23 cellular contexts compared by ENCODE assay signal in the genomic region with DNA sequence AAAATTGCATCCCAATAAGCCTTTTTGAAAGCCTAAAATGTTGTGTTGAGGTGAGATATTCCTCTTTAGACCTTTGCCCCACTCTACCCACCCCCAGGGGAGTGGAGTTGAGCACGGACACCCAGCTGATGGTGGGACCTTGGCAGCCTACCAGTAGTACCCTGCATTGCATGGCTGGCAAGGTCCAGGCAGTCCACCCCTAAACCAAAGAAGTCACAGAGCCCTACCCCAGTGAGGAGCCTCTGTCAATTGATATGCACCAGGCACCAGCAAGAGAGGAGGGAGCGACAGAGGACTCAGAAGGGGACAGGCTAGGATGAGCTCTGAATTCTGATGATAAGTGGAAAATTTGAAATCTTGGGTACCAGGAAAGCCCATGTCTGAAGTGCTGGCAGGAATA. TPM values are rescaled to one million over a fixed set of nuclear protein-coding genes. Genes with fewer than 3 reads are reported as not detected.
A peak's percentile ranks its signal among the peaks of the same experiment; 100 is the strongest.
DNase-seq lines count a peak whose midpoint lies in the region; ATAC-seq and TF ChIP-seq lines count a peak whose summit lies in the region.
"Had no signal": no experiment of that assay in that cellular context is flagged by ENCODE, and none has a peak within 500 bp of the region (broad histone marks: within the 10 kb centered on the region; RNA-seq: fewer than 3 reads in every experiment).

No MANE protein-coding gene starts in this region.

- no peak for DNase-seq in MCF 10A (ENCODE audit: unreplicated experiment)
- DNase-seq in breast epithelium (ENCODE audit: low spot score in 2 of 2): no peak
- DNase-seq in coronary artery (ENCODE audit: low spot score): peak; percentile 67
- peak; percentile 37 for DNase-seq in islet precursor cell
- DNase-seq in sciatic nerve (ENCODE audit: low spot score): peak; percentile 27
- no peak for DNase-seq in HFFc6
- no peak for DNase-seq in UCSD-AML1 (lab: John Stamatoyannopoulos, UW; ENCODE audit: unreplicated experiment)
- no peak for DNase-seq in GM10248 (ENCODE audit: extremely low spot score)
- DNase-seq: CD4-positive, CD25-positive, alpha-beta regulatory T cell; DMS 273 treated with DMSO at 0.1 percent for 48 hours; DMS79; EL; GDM1; H9 had no signal

- POLR2A ChIA-PET in MCF 10A (lab: Yijun Ruan, JAX): no interaction called here
- POLR2A ChIA-PET in GM10248 (lab: Yijun Ruan, JAX): no interaction called here

- no TSS peak for BruUV-seq in MCF 10A (replicated peaks; lab: Mats Ljungman, UMichigan)

- H3K36me3 ChIP-seq in breast epithelium: no peaks in the 10 kb centered on the region
- H3K36me3 ChIP-seq: BLaER1 had no signal

- ATAC-seq in sciatic nerve: no peak
- ATAC-seq: CD8-positive, alpha-beta T cell; GM23338; HCT116 had no signal

- H3K36me3 Mint-ChIP-seq in MCF 10A (ENCODE audit: insufficient read depth, unreplicated experiment) (no peaks in the 10 kb centered on the region), HFFc6 (ENCODE audit: low read depth) (no peaks in the 10 kb centered on the region)
- H3K36me3 Mint-ChIP-seq: CD4-positive, CD25-positive, alpha-beta regulatory T cell; CD8-positive, alpha-beta T cell had no signal

- H3K4me1 Mint-ChIP-seq in MCF 10A (ENCODE audit: insufficient read depth, unreplicated experiment) (no peaks in the 10 kb centered on the region), HFFc6 (ENCODE audit: low read depth) (no peaks in the 10 kb centered on the region)
- H3K4me1 Mint-ChIP-seq: B cell; CD4-positive, CD25-positive, alpha-beta regulatory T cell; GM23338 had no signal

- CTCF ChIA-PET in MCF 10A (lab: Yijun Ruan, JAX): no interaction called here
- CTCF ChIA-PET in GM10248 (lab: Yijun Ruan, JAX): interaction anchor here (0.6 to 0.7 kb wide), 2 partner anchors 36 to 99 kb away, joined by 3 read pairs; no protein-coding TSS in a partner anchor

- H3K27ac Mint-ChIP-seq in MCF 10A (ENCODE audit: low read depth, unreplicated experiment) (peak overlapping the region; percentile 72), HFFc6 (no peak overlapping the region)
- H3K27ac Mint-ChIP-seq: B cell; CD4-positive, CD25-positive, alpha-beta regulatory T cell; CD8-positive, alpha-beta T cell; GM23338; H9 had no signal

- no peak for TF ChIP-seq CTCF in MCF 10A (IDR thresholded peaks at IDR 0.05; ENCODE audit: unreplicated experiment)
- no peak for TF ChIP-seq CTCF in breast epithelium (IDR thresholded peaks at IDR 0.05)
- no peak for TF ChIP-seq CTCF in coronary artery (IDR thresholded peaks at IDR 0.05)
- no peak for TF ChIP-seq CTCF in HFFc6 (IDR thresholded peaks at IDR 0.05)
- TF ChIP-seq CTCF in GM10248 (IDR thresholded peaks at IDR 0.05; ENCODE audit: control extremely low read depth, extremely low read depth, low read depth, missing control alignments): no peak

- no peak for TF ChIP-seq POLR2A in breast epithelium (IDR thresholded peaks at IDR 0.05)

- H3K27me3 Mint-ChIP-seq in MCF 10A (ENCODE audit: insufficient read depth, unreplicated experiment): peaks cover 15% of the 10 kb centered on the region
- H3K27me3 Mint-ChIP-seq in HFFc6 (ENCODE audit: insufficient read depth): no peaks in the 10 kb centered on the region; the same call in none of the 2 replicates
- H3K27me3 Mint-ChIP-seq: CD4-positive, CD25-positive, alpha-beta regulatory T cell had no signal

- peaks cover 0 to 10% of the 10 kb centered on the region in 2 donors for H3K9me3 ChIP-seq in breast epithelium
- H3K9me3 ChIP-seq: BLaER1, Caco-2 had no signal

- intact Hi-C loops in MCF 10A (cut with micrococcal nuclease): no loop called here
- intact Hi-C loops in breast epithelium (cut with DNase I; ENCODE audit: low total_unique reads): no loop called here
- intact Hi-C loops in sciatic nerve (cut with DNase I): no loop called here

- H3K27ac ChIP-seq in breast epithelium (no peak overlapping the region), coronary artery (no peak overlapping the region)
- H3K27ac ChIP-seq: 22Rv1, BLaER1, C4-2B had no signal

- H3K4me1 ChIP-seq in breast epithelium: no peaks in the 10 kb centered on the region
- H3K4me1 ChIP-seq: Caco-2 had no signal

- H3K4me3 Mint-ChIP-seq in MCF 10A (ENCODE audit: unreplicated experiment) (no peak overlapping the region), HFFc6 (no peak overlapping the region)
- H3K4me3 Mint-ChIP-seq: B cell; CD4-positive, CD25-positive, alpha-beta regulatory T cell; CD8-positive, alpha-beta T cell; GM23338; H9 had no signal

- no peaks in the 10 kb centered on the region for H3K9me3 Mint-ChIP-seq in MCF 10A (ENCODE audit: unreplicated experiment)
- H3K9me3 Mint-ChIP-seq in HFFc6: peaks cover 13% of the 10 kb centered on the region

- no peaks in the 10 kb centered on the region for H3K27me3 ChIP-seq in breast epithelium
- H3K27me3 ChIP-seq: BLaER1 had no signal

- no peak overlapping the region for H3K4me3 ChIP-seq in breast epithelium
- H3K4me3 ChIP-seq in coronary artery: no peak overlapping the region
- H3K4me3 ChIP-seq: BLaER1, GM23338 had no signal

RNA-seq across cellular contexts. Expression of a gene that starts 38.6 kb away (rescaled TPM):
- total RNA-seq in MCF 10A (2022) (1.5 and 2.4 TPM in 2 replicates), breast epithelium (10 to 100 TPM in 1 of 3 donors, 1 to 10 TPM in 2; 6.6 to 58.6 (median 6.9) TPM), sciatic nerve (22.0 TPM)
- not detected for total RNA-seq in HFFc6 (2021; fragmentation: NEBNext Ultra II Directional; extraction: Animal tissue kit (Norgen Biotek cat#: 25700))
- total RNA-seq: B cell; CD4-positive, CD25-positive, alpha-beta regulatory T cell; CD8-positive, alpha-beta T cell; GM23338; H4; H9 had no signal

Comparison
In these comparisons a context has a peak if more than half of its experiments do, and no peak if none do; other contexts are left out.
1. DNase-seq: peak in coronary artery (single experiment), islet precursor cell (single experiment) and sciatic nerve (single experiment); none in MCF 10A (single experiment), breast epithelium (0 of 2), HFFc6 (single experiment), UCSD-AML1 (single experiment) and GM10248 (single experiment).